1 cellular context compared by ENCODE assay signal in the genomic region with DNA sequence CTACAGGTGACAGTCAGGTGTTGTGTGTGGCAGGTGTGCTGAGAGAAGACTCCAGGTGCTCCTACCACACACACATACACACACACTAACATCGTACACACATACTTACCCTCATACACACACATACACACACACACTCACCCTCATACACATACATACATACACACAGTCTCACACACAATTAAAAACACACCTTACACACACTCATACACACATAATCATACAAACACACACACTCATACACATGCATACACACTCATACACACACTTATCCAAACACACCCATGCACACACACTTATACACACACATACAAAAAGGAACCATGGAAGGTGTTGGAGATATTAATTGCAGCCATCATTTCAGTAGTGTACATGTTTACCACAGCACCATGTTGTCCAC.
TF ChIP-seq lines count a peak whose summit lies in the region.

No MANE protein-coding gene starts in this region.

TF ChIP-seq in IMR-90, 13 proteins besides CTCF, POLR2A, EP300 and RAD21:
- no peak for TF ChIP-seq CHD1 (IDR thresholded peaks at IDR 0.05; ENCODE audit: low read depth, low read length)
- no peak for TF ChIP-seq BHLHE40 (IDR thresholded peaks at IDR 0.05; ENCODE audit: low read depth, low read length)
- no peak for TF ChIP-seq RFX5 (IDR thresholded peaks at IDR 0.05; ENCODE audit: low read depth, low read length)
- no peak for TF ChIP-seq NFE2L2 (IDR thresholded peaks at IDR 0.05; ENCODE audit: low read depth, low read length)
- TF ChIP-seq USF2 (IDR thresholded peaks at IDR 0.05; ENCODE audit: low read depth, low read length): no peak
- no peak for TF ChIP-seq MAZ (IDR thresholded peaks at IDR 0.05; ENCODE audit: borderline replicate concordance, low read depth, low read length)
- TF ChIP-seq, protein P1, sequence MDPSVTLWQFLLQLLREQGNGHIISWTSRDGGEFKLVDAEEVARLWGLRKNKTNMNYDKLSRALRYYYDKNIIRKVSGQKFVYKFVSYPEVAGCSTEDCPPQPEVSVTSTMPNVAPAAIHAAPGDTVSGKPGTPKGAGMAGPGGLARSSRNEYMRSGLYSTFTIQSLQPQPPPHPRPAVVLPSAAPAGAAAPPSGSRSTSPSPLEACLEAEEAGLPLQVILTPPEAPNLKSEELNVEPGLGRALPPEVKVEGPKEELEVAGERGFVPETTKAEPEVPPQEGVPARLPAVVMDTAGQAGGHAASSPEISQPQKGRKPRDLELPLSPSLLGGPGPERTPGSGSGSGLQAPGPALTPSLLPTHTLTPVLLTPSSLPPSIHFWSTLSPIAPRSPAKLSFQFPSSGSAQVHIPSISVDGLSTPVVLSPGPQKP (IDR thresholded peaks at IDR 0.05; ENCODE audit: borderline replicate concordance, low read depth, low read length): no peak
- no peak for TF ChIP-seq MAFK (IDR thresholded peaks at IDR 0.05; ENCODE audit: low read depth, low read length)
- TF ChIP-seq CEBPB (IDR thresholded peaks at IDR 0.05; ENCODE audit: low read depth, low read length): no peak
- no peak for TF ChIP-seq FOS (IDR thresholded peaks at IDR 0.05; ENCODE audit: low read depth, low read length)
- TF ChIP-seq RCOR1 (IDR thresholded peaks at IDR 0.05; ENCODE audit: insufficient replicate concordance, low read length): no peak
- TF ChIP-seq SMC3 (IDR thresholded peaks at IDR 0.05; ENCODE audit: low read depth, low read length): no peak
- no peak for TF ChIP-seq MXI1 (IDR thresholded peaks at IDR 0.05; ENCODE audit: borderline replicate concordance, low read depth, low read length)
